Comparison of ENCODE assay signal across 10 cellular contexts in genomic region chr4:146450524-146450923, GRCh38.
A peak's percentile ranks its signal among the peaks of the same experiment; 100 is the strongest.
DNase-seq lines count a peak whose midpoint lies in the region; ATAC-seq and FAIRE-seq lines count a peak whose summit lies in the region.
"Had no signal": no experiment of that assay in that cellular context is flagged by ENCODE, and none has a peak within 500 bp of the region (broad histone marks: within the 10 kb centered on the region; RNA-seq: fewer than 3 reads in every experiment).

No MANE protein-coding gene starts in this region.

- DNase-seq in activated T-cell treated with anti-CD3 and anti-CD28 coated beads, Interleukin-2, amount 50 U/mL, for 24 hours: no peak
- no peak for DNase-seq in activated T-cell treated with anti-CD3 and anti-CD28 coated beads, Interleukin-2, amount 50 U/mL, for 1 hour
- DNase-seq in M059J (ENCODE audit: low read depth): peak; percentile 9
- no peak for DNase-seq in stimulated activated naive CD8-positive, alpha-beta T cell treated with anti-CD3 and anti-CD28 coated beads, Interleukin-15, Interleukin-2, amounts not matched to agents 100 U/mL and 50 U/mL, for 24 hours
- no peak for DNase-seq in SHP77 (lab: John Stamatoyannopoulos, UW)
- DNase-seq in NOMO-1 treated with DMSO at 0.1 percent for 48 hours (lab: John Stamatoyannopoulos, UW; ENCODE audit: unreplicated experiment): no peak
- no peak for DNase-seq in RCC 7860 (ENCODE audit: low spot score)
- DNase-seq: activated naive CD4-positive, alpha-beta T cell treated with anti-CD3 and anti-CD28 coated beads, Interleukin-2, amount 50 U/mL, for 16 hours; psoas muscle had no signal

- H3K27ac Mint-ChIP-seq in activated T-cell treated with anti-CD3 and anti-CD28 coated beads, Interleukin-2, amount 50 U/mL, for 24 hours: peak overlapping the region; percentile 83

- H3K36me3 Mint-ChIP-seq in activated T-cell treated with anti-CD3 and anti-CD28 coated beads, Interleukin-2, amount 50 U/mL, for 24 hours (ENCODE audit: low read depth): peaks cover 21% of the 10 kb centered on the region

- H3K27me3 Mint-ChIP-seq in activated T-cell treated with anti-CD3 and anti-CD28 coated beads, Interleukin-2, amount 50 U/mL, for 24 hours: no peaks in the 10 kb centered on the region

- peak overlapping the region; percentile 39 for H3K4me3 Mint-ChIP-seq in activated T-cell treated with anti-CD3 and anti-CD28 coated beads, Interleukin-2, amount 50 U/mL, for 24 hours

- ATAC-seq in HG02623 (IDR thresholded peaks at IDR 0.05; ENCODE audit: unreplicated experiment): peak; percentile 82
- ATAC-seq in stimulated activated naive CD8-positive, alpha-beta T cell treated with anti-CD3 and anti-CD28 coated beads, Interleukin-15, Interleukin-2, amounts not matched to agents 100 U/mL and 50 U/mL, for 24 hours: peak; percentile 87
- ATAC-seq: psoas muscle had no signal

- peaks cover 15% of the 10 kb centered on the region for H3K9me3 Mint-ChIP-seq in activated T-cell treated with anti-CD3 and anti-CD28 coated beads, Interleukin-2, amount 50 U/mL, for 24 hours

- FAIRE-seq in RCC 7860 (lab: Jason Lieb, UNC): no peak

- H3K4me1 Mint-ChIP-seq in activated T-cell treated with anti-CD3 and anti-CD28 coated beads, Interleukin-2, amount 50 U/mL, for 24 hours (ENCODE audit: low read depth): peaks cover 36% of the 10 kb centered on the region
